11 cellular contexts compared by ENCODE assay signal in genomic region chr22:46062971-46063631, GRCh38.
DNase-seq lines count a peak whose midpoint lies in the region; ATAC-seq and TF ChIP-seq lines count a peak whose summit lies in the region.
"Had no signal": no experiment of that assay in that cellular context is flagged by ENCODE, and none has a peak within 500 bp of the region (broad histone marks: within the 10 kb centered on the region; RNA-seq: fewer than 3 reads in every experiment).

No MANE protein-coding gene starts in this region.

- H3K4me3 ChIP-seq in BLaER1 (no peak overlapping the region), SJSA1 (no peak overlapping the region), prostate gland (no peak overlapping the region)
- H3K4me3 ChIP-seq: K562, right lobe of liver had no signal

- intact Hi-C loops in head of caudate nucleus (cut with DNase I): no loop called here
- intact Hi-C loops in prostate gland (cut with DNase I): no loop called here

- H3K4me2 ChIP-seq in BLaER1: peak overlapping the region; percentile 38

- ATAC-seq in GM21526 (IDR thresholded peaks at IDR 0.05; ENCODE audit: low FRiP score, unreplicated experiment): no peak
- no peak for ATAC-seq in GM21825 (IDR thresholded peaks at IDR 0.05; ENCODE audit: unreplicated experiment)
- ATAC-seq in GM21515 (IDR thresholded peaks at IDR 0.05; ENCODE audit: unreplicated experiment): no peak
- ATAC-seq: activated T-cell treated with anti-CD3 and anti-CD28 coated beads, Interleukin-2, amount 50 U/mL, for 4 hours; K562; right lobe of liver had no signal

- H3K9me3 ChIP-seq in BLaER1: no peaks in the 10 kb centered on the region
- no peaks in the 10 kb centered on the region for H3K9me3 ChIP-seq in SJSA1 (replicated peaks)
- H3K9me3 ChIP-seq in prostate gland: no peaks in the 10 kb centered on the region
- H3K9me3 ChIP-seq: right lobe of liver had no signal

- H3K36me3 ChIP-seq in BLaER1 (peaks cover 5% of the 10 kb centered on the region; the same call in 1 of the 2 replicates), SJSA1 (peaks cover 3% of the 10 kb centered on the region; the same call in 1 of the 2 replicates), prostate gland (no peaks in the 10 kb centered on the region)
- H3K36me3 ChIP-seq: right lobe of liver had no signal

- H4K20me1 ChIP-seq in BLaER1: peaks cover 26% of the 10 kb centered on the region

- no peak for TF ChIP-seq CTCF in prostate gland (IDR thresholded peaks at IDR 0.05)

- no peak for TF ChIP-seq POLR2A in prostate gland (IDR thresholded peaks at IDR 0.05)

- WGBS in prostate gland: 62% methylated on average over 15 of the region's 15 CpGs

- H3K4me1 ChIP-seq in BLaER1 (peaks cover 64% of the 10 kb centered on the region), SJSA1 (replicated peaks) (peaks cover 47% of the 10 kb centered on the region), prostate gland (replicated peaks) (peaks cover 11% of the 10 kb centered on the region)

- H3K9ac ChIP-seq in BLaER1: peak overlapping the region; percentile 22; the same call in 1 of the 2 replicates

- H3K27ac ChIP-seq in BLaER1 (peak overlapping the region; percentile 28; the same call in 1 of the 2 replicates), SJSA1 (peak overlapping the region; percentile 95), prostate gland (peak overlapping the region; percentile 100)
- H3K27ac ChIP-seq: right lobe of liver had no signal

- H3K27me3 ChIP-seq in BLaER1 (peaks cover 49% of the 10 kb centered on the region), SJSA1 (replicated peaks) (no peaks in the 10 kb centered on the region), prostate gland (replicated peaks; ENCODE audit: insufficient read depth) (no peaks in the 10 kb centered on the region)
- H3K27me3 ChIP-seq: right lobe of liver had no signal

- DNase-seq in SJSA1 (ENCODE audit: low read depth in 1 of 2, low spot score in 2 of 2): no peak
- DNase-seq in head of caudate nucleus: peak in 35 of 42 donors; percentile 9 to 70 (median 35)
- DNase-seq in prostate gland (ENCODE audit: low spot score): no peak
- DNase-seq in mucosa of gallbladder (ENCODE audit: low spot score): no peak
- DNase-seq: activated T-cell treated with anti-CD3 and anti-CD28 coated beads, Interleukin-2, amount 50 U/mL, for 4 hours had no signal

Comparison
In these comparisons a context has a peak if more than half of its experiments do, and no peak if none do; other contexts are left out.
1. H3K27ac ChIP-seq: peak in every context shown above with its lines; median percentile 100 in prostate gland; 95 in SJSA1; 28 in BLaER1.
2. DNase-seq: peak in head of caudate nucleus (35 of 42); none in SJSA1 (0 of 2), prostate gland (single experiment) and mucosa of gallbladder (single experiment).